Comparison of ENCODE assay signal across 8 cellular contexts in the genomic region with DNA sequence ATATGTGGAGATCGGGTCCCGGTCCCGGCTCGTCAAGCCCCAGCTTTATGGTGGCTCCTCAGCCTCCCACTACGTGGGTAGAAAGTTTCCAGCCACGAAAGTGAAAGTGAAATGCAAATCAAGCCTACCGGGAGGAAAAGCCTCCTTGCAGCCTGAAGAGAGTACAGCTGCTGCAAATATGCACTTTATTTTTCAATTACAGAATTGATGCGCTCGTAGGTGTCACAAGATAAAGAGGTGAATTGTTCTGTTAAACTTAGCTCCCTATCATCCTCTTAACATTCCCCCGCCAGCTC. TPM values are rescaled to one million over a fixed set of nuclear protein-coding genes. Genes with fewer than 3 reads are reported as not detected.
DNase-seq lines count a peak whose midpoint lies in the region; ATAC-seq, FAIRE-seq and TF ChIP-seq lines count a peak whose summit lies in the region.

No MANE protein-coding gene starts in this region.

- no peak for TF ChIP-seq EP300 in K562 (IDR thresholded peaks at IDR 0.05; ENCODE audit: low read length)

- H4K20me1 ChIP-seq in K562 (replicated peaks; ENCODE audit: control insufficient read depth, insufficient read depth, low read length): peaks cover 14% of the 10 kb centered on the region

- no peak overlapping the region for H3K27ac ChIP-seq in cardiac muscle cell
- peak overlapping the region; percentile 35; the same call in 2 of the 3 replicates for H3K27ac ChIP-seq in K562 (ENCODE audit: extremely low read depth, low read depth, low read length)
- H3K27ac ChIP-seq in upper lobe of right lung: peak overlapping the region; percentile 74

- peaks cover 3% of the 10 kb centered on the region for H3K4me1 Mint-ChIP-seq in memory B cell

- peaks cover 49% of the 10 kb centered on the region for H3K79me2 ChIP-seq in K562 (ENCODE audit: control insufficient read depth, insufficient read depth, low read length)

- H3K9ac ChIP-seq in K562 (ENCODE audit: insufficient read depth in 1 of 2, low read depth in 2 of 2, low read length in 2 of 2): peak overlapping the region; percentile 18 to 55

- in situ Hi-C loops in K562 (cut with MboI): no loop called here

- H3K27me3 ChIP-seq in cardiac muscle cell (no peaks in the 10 kb centered on the region), K562 (ENCODE audit: control insufficient read depth in 2 of 2, insufficient read depth in 2 of 2, low read length in 2 of 2) (no peaks in the 10 kb centered on the region), upper lobe of right lung (no peaks in the 10 kb centered on the region)

- H3K9me3 ChIP-seq in cardiac muscle cell (ENCODE audit: low read depth) (no peaks in the 10 kb centered on the region), K562 (replicated peaks; ENCODE audit: control insufficient read depth, insufficient read depth, low read depth, low read length) (no peaks in the 10 kb centered on the region), upper lobe of right lung (no peaks in the 10 kb centered on the region)

- H2AFZ ChIP-seq in K562 (ENCODE audit: low read depth, low read length): peak overlapping the region; percentile 73

- FAIRE-seq in K562 (lab: Jason Lieb, UNC): no peak

- CTCF ChIA-PET in K562 (lab: Yijun Ruan, JAX; ENCODE audit: low intra/inter-chr PET ratio): no interaction called here

- peak overlapping the region; percentile 73 for H3K27ac Mint-ChIP-seq in memory B cell

- no peak for DNase-seq in cardiac muscle cell (ENCODE audit: low read depth in 1 of 2, low spot score in 1 of 2)
- no peak for DNase-seq in left ventricle myocardium superior
- DNase-seq in K562 (ENCODE audit: extremely low read depth in 1 of 4, low spot score in 3 of 4): no peak
- DNase-seq in memory B cell (ENCODE audit: low spot score in 2 of 2): no peak
- DNase-seq in upper lobe of right lung: no peak
- DNase-seq in KG1 (lab: John Stamatoyannopoulos, UW): no peak
- no peak for DNase-seq in germinal center (ENCODE audit: low spot score)

- 0% methylated on average over 10 of the region's 10 CpGs for WGBS in K562 (ENCODE audit: insufficient coverage, low coverage, missing lambda C conversion rate)

- TF ChIP-seq CTCF in cardiac muscle cell (IDR thresholded peaks at IDR 0.05; ENCODE audit: low read depth, low read length) (no peak), K562 (IDR thresholded peaks at IDR 0.05 in 2 of 3, conservative IDR thresholded peaks at IDR 0.05 in 1 of 3; ENCODE audit: insufficient read depth in 2 of 3, low read depth in 1 of 3, low read length in 3 of 3) (no peak), upper lobe of right lung (IDR thresholded peaks at IDR 0.05) (no peak)

- POLR2A ChIA-PET in K562 (lab: Yijun Ruan, JAX): interaction anchor here (0.6 to 1.7 kb wide), 6 partner anchors 8 to 1172 kb away, joined by 3 to 8 read pairs (median 4); no protein-coding TSS in a partner anchor

- no peak for TF ChIP-seq POLR2A in K562 (conservative IDR thresholded peaks at IDR 0.05)

- peaks cover 8% of the 10 kb centered on the region for H3K36me3 Mint-ChIP-seq in memory B cell

- no peaks in the 10 kb centered on the region for H3K9me1 ChIP-seq in K562 (ENCODE audit: control insufficient read depth, insufficient read depth, low read length)

- BruUV-seq in K562 (replicated peaks; lab: Mats Ljungman, UMichigan): TSS peak; percentile 88

- TF ChIP-seq RAD21 in K562 (CRISPR knock-in tag; conservative IDR thresholded peaks at IDR 0.05 in 1 of 2, IDR thresholded peaks at IDR 0.05 in 1 of 2): no peak

- ATAC-seq in left ventricle myocardium superior: no peak
- ATAC-seq in K562: no peak
- no peak for ATAC-seq in memory B cell (ENCODE audit: low read depth)
- no peak for ATAC-seq in upper lobe of right lung
- ATAC-seq in HG02981 (IDR thresholded peaks at IDR 0.05; ENCODE audit: unreplicated experiment): no peak

- no peaks in the 10 kb centered on the region for H3K4me1 ChIP-seq in cardiac muscle cell (ENCODE audit: low read depth)
- peaks cover 13 to 16% of the 10 kb centered on the region in 2 experiments; a peak in 3 of 5 replicates for H3K4me1 ChIP-seq in K562 (replicated peaks in 1 of 2; ENCODE audit: control insufficient read depth in 2 of 2, insufficient read depth in 2 of 2, low read length in 2 of 2)
- peaks cover 13% of the 10 kb centered on the region for H3K4me1 ChIP-seq in upper lobe of right lung

- H3K4me3 Mint-ChIP-seq in memory B cell: peak overlapping the region; percentile 93

- H3K36me3 ChIP-seq in cardiac muscle cell (peaks cover 16% of the 10 kb centered on the region), K562 (ENCODE audit: control insufficient read depth, insufficient read depth, low read length) (peaks cover 38% of the 10 kb centered on the region), upper lobe of right lung (peaks cover 26% of the 10 kb centered on the region)

- H3K4me3 ChIP-seq in cardiac muscle cell (peak overlapping the region; percentile 49), K562 (peak overlapping the region; percentile 77), upper lobe of right lung (peak overlapping the region; percentile 90)

- intact Hi-C loops in left ventricle myocardium superior (cut with micrococcal nuclease): no loop called here
- intact Hi-C loops in K562 (cut with micrococcal nuclease): loop anchor here (10.0 kb wide), 1 partner anchor 325 kb away; no protein-coding TSS in a partner anchor
- intact Hi-C loops in upper lobe of right lung (cut with DNase I): no loop called here

- no peaks in the 10 kb centered on the region for H3K9me3 Mint-ChIP-seq in memory B cell

- H3K4me2 ChIP-seq in K562 (ENCODE audit: insufficient read depth, low read length): peak overlapping the region; percentile 91

- H3K27me3 Mint-ChIP-seq in memory B cell: no peaks in the 10 kb centered on the region

RNA-seq across cellular contexts. Expression of a gene that starts 0.4 kb away (rescaled TPM):
- total RNA-seq in cardiac muscle cell: 46.6 and 113 TPM in 2 replicates
- 47.0 and 81.2 TPM in 2 replicates for polyA plus RNA-seq in cardiac muscle cell
- total RNA-seq in left ventricle myocardium superior: 32.6 TPM
- total RNA-seq in K562 (2011; cell fraction: chromatin; rRNA removed; ENCODE audit: low replicate concordance): 32.9 and 36.9 TPM in 2 replicates
- 46.0 and 52.1 TPM in 2 replicates for total RNA-seq in K562 (2011; cell fraction: nucleolus; rRNA removed)
- total RNA-seq in K562 (2011; cell fraction: nucleoplasm; rRNA removed): 33.4 and 36.0 TPM in 2 replicates
- total RNA-seq in K562 (2014; rRNA removed): 213 and 229 TPM in 2 replicates
- 291 and 319 TPM in 2 replicates for total RNA-seq in K562 (2014; rRNA removed; fragmentation: Illumina TruSeq; extraction: Trizol)
- total RNA-seq in K562 (2015; rRNA removed; fragmentation: Illumina TruSeq; extraction: Trizol): 283 and 298 TPM in 2 replicates
- 227 and 251 TPM in 2 replicates for total RNA-seq in K562 (2021)
- polyA plus RNA-seq in K562 (2011; rRNA removed): 298 and 318 TPM in 2 replicates
- 450 and 565 TPM in 2 replicates for polyA plus RNA-seq in K562 (2011; cell fraction: cytosol; rRNA removed)
- polyA plus RNA-seq in K562 (2011; cell fraction: nucleus; rRNA removed): 86.9 and 141 TPM in 2 replicates
- polyA plus RNA-seq in K562 (2012): 224 and 242 TPM in 2 replicates
- polyA plus RNA-seq in K562 (2014; fragmentation: Illumina TruSeq; extraction: Trizol): 254 and 287 TPM in 2 replicates
- 100 to 1,000 TPM; 352 to 390 TPM for polyA plus RNA-seq in K562 (2014; fragmentation: Nextera tagmentation; extraction: Ambion mirVana)
- polyA plus RNA-seq in K562 (2014; rRNA removed): 286 and 294 TPM in 2 replicates
- 272 and 279 TPM in 2 replicates for polyA minus RNA-seq in K562 (2011; rRNA and poly(A)+ RNA removed)
- 236 and 281 TPM in 2 replicates for polyA minus RNA-seq in K562 (2011; cell fraction: cytosol; rRNA and poly(A)+ RNA removed)
- polyA minus RNA-seq in K562 (2011; cell fraction: nucleus; rRNA and poly(A)+ RNA removed): 36.2 and 75.8 TPM in 2 replicates
- total RNA-seq in upper lobe of right lung: 44.3 TPM

RNA-seq across cellular contexts. Expression of a gene that starts 6.7 kb away (rescaled TPM):
- total RNA-seq in cardiac muscle cell (18.7 and 20.3 TPM in 2 replicates), left ventricle myocardium superior (68.9 TPM), K562 (2014; rRNA removed) (6.2 and 6.4 TPM in 2 replicates), K562 (2014; rRNA removed; fragmentation: Illumina TruSeq; extraction: Trizol) (13.6 and 15.5 TPM in 2 replicates), K562 (2015; rRNA removed; fragmentation: Illumina TruSeq; extraction: Trizol) (10.5 TPM in 2 replicates), K562 (2021) (20.3 and 21.8 TPM in 2 replicates), upper lobe of right lung (65.0 TPM)
- polyA plus RNA-seq in cardiac muscle cell (27.0 and 31.9 TPM in 2 replicates), K562 (2011; rRNA removed) (46.4 and 57.7 TPM in 2 replicates), K562 (2014; fragmentation: Illumina TruSeq; extraction: Trizol) (15.5 and 19.0 TPM in 2 replicates), K562 (2014; fragmentation: Nextera tagmentation; extraction: Ambion mirVana) (10 to 100 TPM in 1 of 2 experiments, 1 to 10 TPM in 1; 8.7 to 12.2 TPM), K562 (2014; rRNA removed) (8.2 and 11.7 TPM in 2 replicates)
- 41.3 and 44.5 TPM in 2 replicates for total RNA-seq in K562 (2011; cell fraction: chromatin; rRNA removed; ENCODE audit: low replicate concordance)
- total RNA-seq in K562 (2011; cell fraction: nucleolus; rRNA removed): 19.3 and 21.8 TPM in 2 replicates
- 30.9 and 45.0 TPM in 2 replicates for total RNA-seq in K562 (2011; cell fraction: nucleoplasm; rRNA removed)
- polyA plus RNA-seq in K562 (2011; cell fraction: cytosol; rRNA removed): 16.8 and 46.9 TPM in 2 replicates
- 36.9 and 101 TPM in 2 replicates for polyA plus RNA-seq in K562 (2011; cell fraction: nucleus; rRNA removed)
- 7.8 and 9.2 TPM in 2 replicates for polyA plus RNA-seq in K562 (2012)
- 36.8 and 50.8 TPM in 2 replicates for polyA minus RNA-seq in K562 (2011; rRNA and poly(A)+ RNA removed)
- polyA minus RNA-seq in K562 (2011; cell fraction: cytosol; rRNA and poly(A)+ RNA removed): 8.2 and 9.3 TPM in 2 replicates
- polyA minus RNA-seq in K562 (2011; cell fraction: nucleus; rRNA and poly(A)+ RNA removed): 7.0 and 17.4 TPM in 2 replicates

RNA-seq across cellular contexts. Expression of a gene that starts 7.3 kb away (rescaled TPM):
- 48.9 and 93.6 TPM in 2 replicates for total RNA-seq in cardiac muscle cell
- 166 and 176 TPM in 2 replicates for polyA plus RNA-seq in cardiac muscle cell
- 88.3 TPM for total RNA-seq in left ventricle myocardium superior
- 22.6 and 31.4 TPM in 2 replicates for total RNA-seq in K562 (2011; cell fraction: chromatin; rRNA removed; ENCODE audit: low replicate concordance)
- 19.6 and 20.3 TPM in 2 replicates for total RNA-seq in K562 (2011; cell fraction: nucleolus; rRNA removed)
- total RNA-seq in K562 (2011; cell fraction: nucleoplasm; rRNA removed): 42.7 and 76.0 TPM in 2 replicates
- 73.4 and 76.2 TPM in 2 replicates for total RNA-seq in K562 (2014; rRNA removed)
- 62.3 and 68.0 TPM in 2 replicates for total RNA-seq in K562 (2014; rRNA removed; fragmentation: Illumina TruSeq; extraction: Trizol)
- 61.5 and 67.1 TPM in 2 replicates for total RNA-seq in K562 (2015; rRNA removed; fragmentation: Illumina TruSeq; extraction: Trizol)
- 50.7 and 53.8 TPM in 2 replicates for total RNA-seq in K562 (2021)
- 86.1 and 102 TPM in 2 replicates for polyA plus RNA-seq in K562 (2011; rRNA removed)
- 69.4 and 114 TPM in 2 replicates for polyA plus RNA-seq in K562 (2011; cell fraction: cytosol; rRNA removed)
- 32.8 and 53.9 TPM in 2 replicates for polyA plus RNA-seq in K562 (2011; cell fraction: nucleus; rRNA removed)
- polyA plus RNA-seq in K562 (2012): 64.6 and 69.2 TPM in 2 replicates
- 80.3 and 82.7 TPM in 2 replicates for polyA plus RNA-seq in K562 (2014; fragmentation: Illumina TruSeq; extraction: Trizol)
- polyA plus RNA-seq in K562 (2014; fragmentation: Nextera tagmentation; extraction: Ambion mirVana): 10 to 100 TPM; 21.8 to 30.7 TPM
- 71.1 and 104 TPM in 2 replicates for polyA plus RNA-seq in K562 (2014; rRNA removed)
- 34.2 and 44.7 TPM in 2 replicates for polyA minus RNA-seq in K562 (2011; rRNA and poly(A)+ RNA removed)
- polyA minus RNA-seq in K562 (2011; cell fraction: cytosol; rRNA and poly(A)+ RNA removed): 22.7 and 31.1 TPM in 2 replicates
- 7.5 and 15.0 TPM in 2 replicates for polyA minus RNA-seq in K562 (2011; cell fraction: nucleus; rRNA and poly(A)+ RNA removed)
- total RNA-seq in upper lobe of right lung: 105 TPM
